16 cellular contexts compared by ENCODE assay signal in the genomic region with DNA sequence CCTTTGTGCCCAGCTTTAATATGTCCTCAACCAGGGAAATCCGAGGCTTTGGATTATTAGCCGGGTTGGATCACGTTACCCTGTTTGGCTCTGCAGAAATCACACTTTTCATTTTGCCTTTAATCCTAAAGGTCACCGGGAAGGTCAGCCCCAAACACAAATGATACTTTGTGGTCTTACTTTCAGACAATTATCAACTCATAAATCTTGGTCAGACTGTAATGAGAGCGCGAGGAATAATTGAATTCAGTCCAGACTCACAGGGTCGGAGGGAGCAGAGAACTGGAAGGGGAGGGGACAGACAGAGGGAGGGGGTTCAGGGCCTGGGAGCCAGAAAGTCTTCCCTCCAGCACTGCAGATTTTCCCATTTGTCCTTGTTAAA.
DNase-seq lines count a peak whose midpoint lies in the region; ATAC-seq and TF ChIP-seq lines count a peak whose summit lies in the region.
"Had no signal": no experiment of that assay in that cellular context is flagged by ENCODE, and none has a peak within 500 bp of the region (broad histone marks: within the 10 kb centered on the region; RNA-seq: fewer than 3 reads in every experiment).

No MANE protein-coding gene starts in this region.

- no peak overlapping the region for H3K56ac ChIP-seq in mesendoderm (ENCODE audit: low read length)

- no peak overlapping the region for H3K4ac ChIP-seq in mesendoderm (ENCODE audit: low read depth, low read length)

- TF ChIP-seq EP300 in sigmoid colon (IDR thresholded peaks at IDR 0.05), result no peak

- H3K27ac Mint-ChIP-seq in GM23338, result no peak overlapping the region
- H3K27ac Mint-ChIP-seq: activated naive CD8-positive, alpha-beta T cell had no signal

- H3K36me3 Mint-ChIP-seq in GM23338 (ENCODE audit: low read depth), result no peaks in the 10 kb centered on the region
- H3K36me3 Mint-ChIP-seq: activated naive CD8-positive, alpha-beta T cell had no signal

- H3K79me2 ChIP-seq in GM23338 (replicated peaks; ENCODE audit: insufficient read depth) (no peaks in the 10 kb centered on the region), fibroblast of lung (ENCODE audit: control insufficient read depth, insufficient read depth, low read length) (no peaks in the 10 kb centered on the region), mesendoderm (ENCODE audit: control insufficient read depth, insufficient read depth, low read length) (no peaks in the 10 kb centered on the region)

- no peak overlapping the region for H2BK120ac ChIP-seq in mesendoderm (ENCODE audit: low read depth, low read length)

- H3K79me1 ChIP-seq in mesendoderm (ENCODE audit: low read length), result no peaks in the 10 kb centered on the region

- 85 to 95% methylated on average over 7 of the region's 7 CpGs for WGBS in sigmoid colon, 2 donors
- no CpG with 5 or more reads among the region's 7 CpGs for WGBS in mesendoderm (ENCODE audit: extremely low coverage, insufficient coverage, low lambda C conversion rate)

- peaks cover 9% of the 10 kb centered on the region for H3K4me1 Mint-ChIP-seq in GM23338

- TF ChIP-seq CTCF in GM23338 (conservative IDR thresholded peaks at IDR 0.05; ENCODE audit: low read depth in 2 of 2) (no peak), fibroblast of lung (conservative IDR thresholded peaks at IDR 0.05 in 1 of 2, IDR thresholded peaks at IDR 0.05 in 1 of 2; ENCODE audit: low read depth in 1 of 2, low read length in 2 of 2) (no peak), sigmoid colon (IDR thresholded peaks at IDR 0.05) (no peak), vagina (IDR thresholded peaks at IDR 0.05) (no peak)

- H3K9ac ChIP-seq in SK-N-MC (ENCODE audit: insufficient read length), result no peak overlapping the region
- H3K9ac ChIP-seq in fibroblast of lung (ENCODE audit: insufficient read depth, low read length), result no peak overlapping the region
- no peak overlapping the region for H3K9ac ChIP-seq in mesendoderm (ENCODE audit: low read length)

- no peaks in the 10 kb centered on the region for H3K27me3 ChIP-seq in GM23338 (ENCODE audit: insufficient read depth)
- H3K27me3 ChIP-seq in fibroblast of lung (ENCODE audit: control insufficient read depth, insufficient read depth, low read length), result no peaks in the 10 kb centered on the region
- H3K27me3 ChIP-seq in sigmoid colon, result no peaks in the 10 kb centered on the region
- no peaks in the 10 kb centered on the region for H3K27me3 ChIP-seq in vagina
- no peaks in the 10 kb centered on the region for H3K27me3 ChIP-seq in mesendoderm (ENCODE audit: insufficient read depth, low read length, poor library complexity)
- H3K27me3 ChIP-seq: gastrocnemius medialis, testis had no signal

- H2BK15ac ChIP-seq in mesendoderm (replicated peaks; ENCODE audit: low read depth), result no peak overlapping the region

- H3K18ac ChIP-seq in mesendoderm (ENCODE audit: low read length), result no peak overlapping the region

- H3K4me3 Mint-ChIP-seq in GM23338, result no peak overlapping the region
- H3K4me3 Mint-ChIP-seq: activated naive CD8-positive, alpha-beta T cell had no signal

- TF ChIP-seq POLR2A in sigmoid colon (IDR thresholded peaks at IDR 0.05) (no peak), vagina (IDR thresholded peaks at IDR 0.05) (no peak)

- H3K36me3 ChIP-seq in GM23338 (ENCODE audit: insufficient read depth) (no peaks in the 10 kb centered on the region), SK-N-MC (ENCODE audit: insufficient read depth, low read length) (no peaks in the 10 kb centered on the region), fibroblast of lung (ENCODE audit: control insufficient read depth, insufficient read depth, low read length) (no peaks in the 10 kb centered on the region), sigmoid colon (no peaks in the 10 kb centered on the region), vagina (no peaks in the 10 kb centered on the region), mesendoderm (ENCODE audit: control insufficient read depth, insufficient read depth, low read length) (no peaks in the 10 kb centered on the region)
- H3K36me3 ChIP-seq: gastrocnemius medialis had no signal

- no peaks in the 10 kb centered on the region for H3K9me3 Mint-ChIP-seq in GM23338

- H3K4me1 ChIP-seq in GM23338 (ENCODE audit: insufficient read depth), result no peaks in the 10 kb centered on the region
- H3K4me1 ChIP-seq in fibroblast of lung (ENCODE audit: control insufficient read depth, extremely low read depth, insufficient read depth, low read length), result peaks cover 10% of the 10 kb centered on the region
- peaks cover 0 to 15% (median 9%) of the 10 kb centered on the region in 4 donors for H3K4me1 ChIP-seq in sigmoid colon
- peaks cover 20% of the 10 kb centered on the region for H3K4me1 ChIP-seq in vagina
- H3K4me1 ChIP-seq in mesendoderm (ENCODE audit: control insufficient read depth, low read depth, low read length), result no peaks in the 10 kb centered on the region
- H3K4me1 ChIP-seq: Caco-2 had no signal

- H4K20me1 ChIP-seq in GM23338 (replicated peaks; ENCODE audit: insufficient read depth), result no peaks in the 10 kb centered on the region
- H4K20me1 ChIP-seq in fibroblast of lung (ENCODE audit: control insufficient read depth, extremely low read depth, insufficient read depth, low read length), result no peaks in the 10 kb centered on the region

- H2AK5ac ChIP-seq in mesendoderm (ENCODE audit: low read length), result no peak overlapping the region

- H2BK5ac ChIP-seq in mesendoderm (ENCODE audit: low read length), result no peak overlapping the region

- ATAC-seq in GM23338, result no peak
- no peak for ATAC-seq in HG03139 (IDR thresholded peaks at IDR 0.05; ENCODE audit: unreplicated experiment)

- H3K23ac ChIP-seq in mesendoderm (ENCODE audit: low read length), result no peak overlapping the region

- H3K4me2 ChIP-seq in GM23338 (no peak overlapping the region), fibroblast of lung (ENCODE audit: extremely low read depth, insufficient read depth, low read length) (peak overlapping the region; percentile 21), mesendoderm (ENCODE audit: low read length) (no peak overlapping the region)

- H2AFZ ChIP-seq in GM23338 (peak overlapping the region; percentile 79), fibroblast of lung (ENCODE audit: low read length) (no peak overlapping the region)

- no peaks in the 10 kb centered on the region for H3F3A ChIP-seq in GM23338 (replicated peaks; ENCODE audit: low read depth)

- no peak overlapping the region for H4K5ac ChIP-seq in mesendoderm (ENCODE audit: low read length)

- no peaks in the 10 kb centered on the region for H3K27me3 Mint-ChIP-seq in GM23338 (ENCODE audit: insufficient read depth, low read depth, poor library complexity)
- H3K27me3 Mint-ChIP-seq: activated naive CD8-positive, alpha-beta T cell had no signal

- H3K9me2 ChIP-seq in GM23338 (ENCODE audit: insufficient read depth), result no peaks in the 10 kb centered on the region

- DNase-seq in GM23338 (ENCODE audit: low spot score) (no peak), SK-N-MC (ENCODE audit: low read depth, low spot score) (no peak), fibroblast of lung (ENCODE audit: low read depth in 2 of 2) (no peak), sigmoid colon (no peak), vagina (ENCODE audit: extremely low spot score in 2 of 2) (no peak), mesendoderm (no peak)
- DNase-seq in activated naive CD4-positive, alpha-beta T cell treated with Interleukin-2 at 50 U/mL for 16 hours, result no peak
- DNase-seq: activated CD4-positive, alpha-beta T cell treated with anti-CD3 and anti-CD28 coated beads for 1 hour; activated CD8-positive, alpha-beta memory T cell treated with anti-CD3 and anti-CD28 coated beads, Interleukin-2, amount 50 U/mL, for 48 hours; Caco-2; NCI-H774; T-helper 2 cell had no signal

- intact Hi-C loops in sigmoid colon (cut with DNase I), result no loop called here
- intact Hi-C loops in vagina (cut with DNase I), result no loop called here

- H3K4me3 ChIP-seq in GM23338 (no peak overlapping the region), SK-N-MC (peak overlapping the region; percentile 59), fibroblast of lung (replicated peaks in 1 of 4; ENCODE audit: control extremely low read depth in 1 of 4, insufficient read depth in 1 of 4, low read depth in 3 of 4, low read length in 4 of 4) (no peak overlapping the region), sigmoid colon (no peak overlapping the region), vagina (no peak overlapping the region), mesendoderm (ENCODE audit: low read length) (no peak overlapping the region)
- H3K4me3 ChIP-seq: gastrocnemius medialis, testis had no signal

- no peaks in the 10 kb centered on the region for H3K9me3 ChIP-seq in SK-N-MC (ENCODE audit: low read depth, low read length)
- H3K9me3 ChIP-seq in fibroblast of lung (ENCODE audit: control insufficient read depth, insufficient read depth, low read depth, low read length), result no peaks in the 10 kb centered on the region
- no peaks in the 10 kb centered on the region for H3K9me3 ChIP-seq in sigmoid colon
- no peaks in the 10 kb centered on the region for H3K9me3 ChIP-seq in vagina
- H3K9me3 ChIP-seq: Caco-2, gastrocnemius medialis, testis had no signal

- H3K27ac ChIP-seq in GM23338 (ENCODE audit: low read depth) (no peak overlapping the region), SK-N-MC (no peak overlapping the region), fibroblast of lung (ENCODE audit: insufficient read depth, low read length) (peak overlapping the region; percentile 48), sigmoid colon (peak overlapping the region in 3 of 4 donors; percentile 35 to 60 (median 56)), vagina (no peak overlapping the region), mesendoderm (ENCODE audit: low read depth, low read length) (no peak overlapping the region)

- no peak overlapping the region for H4K8ac ChIP-seq in mesendoderm (ENCODE audit: low read depth, low read length)

TF ChIP-seq in GM23338, 12 proteins besides CTCF, POLR2A, EP300 and RAD21:
- TF ChIP-seq ZNF114 (CRISPR knock-in tag; IDR thresholded peaks at IDR 0.05), result no peak
- TF ChIP-seq EZH2 (IDR thresholded peaks at IDR 0.05; ENCODE audit: low read depth, unreplicated experiment), result no peak

Comparison
In these comparisons a context has a peak if more than half of its experiments do, and no peak if none do; other contexts are left out.
1. H3K27ac ChIP-seq: peak in fibroblast of lung (single experiment) and sigmoid colon (3 of 4); none in GM23338 (single experiment), SK-N-MC (single experiment), vagina (single experiment) and mesendoderm (single experiment).